1 cellular context compared by ENCODE assay signal in genomic region chr20:36527331-36528125, GRCh38.
TF ChIP-seq lines count a peak whose summit lies in the region.

No MANE protein-coding gene starts in this region.

TF ChIP-seq in GM23338, 12 proteins besides CTCF, POLR2A, EP300 and RAD21:
- TF ChIP-seq, protein P1, sequence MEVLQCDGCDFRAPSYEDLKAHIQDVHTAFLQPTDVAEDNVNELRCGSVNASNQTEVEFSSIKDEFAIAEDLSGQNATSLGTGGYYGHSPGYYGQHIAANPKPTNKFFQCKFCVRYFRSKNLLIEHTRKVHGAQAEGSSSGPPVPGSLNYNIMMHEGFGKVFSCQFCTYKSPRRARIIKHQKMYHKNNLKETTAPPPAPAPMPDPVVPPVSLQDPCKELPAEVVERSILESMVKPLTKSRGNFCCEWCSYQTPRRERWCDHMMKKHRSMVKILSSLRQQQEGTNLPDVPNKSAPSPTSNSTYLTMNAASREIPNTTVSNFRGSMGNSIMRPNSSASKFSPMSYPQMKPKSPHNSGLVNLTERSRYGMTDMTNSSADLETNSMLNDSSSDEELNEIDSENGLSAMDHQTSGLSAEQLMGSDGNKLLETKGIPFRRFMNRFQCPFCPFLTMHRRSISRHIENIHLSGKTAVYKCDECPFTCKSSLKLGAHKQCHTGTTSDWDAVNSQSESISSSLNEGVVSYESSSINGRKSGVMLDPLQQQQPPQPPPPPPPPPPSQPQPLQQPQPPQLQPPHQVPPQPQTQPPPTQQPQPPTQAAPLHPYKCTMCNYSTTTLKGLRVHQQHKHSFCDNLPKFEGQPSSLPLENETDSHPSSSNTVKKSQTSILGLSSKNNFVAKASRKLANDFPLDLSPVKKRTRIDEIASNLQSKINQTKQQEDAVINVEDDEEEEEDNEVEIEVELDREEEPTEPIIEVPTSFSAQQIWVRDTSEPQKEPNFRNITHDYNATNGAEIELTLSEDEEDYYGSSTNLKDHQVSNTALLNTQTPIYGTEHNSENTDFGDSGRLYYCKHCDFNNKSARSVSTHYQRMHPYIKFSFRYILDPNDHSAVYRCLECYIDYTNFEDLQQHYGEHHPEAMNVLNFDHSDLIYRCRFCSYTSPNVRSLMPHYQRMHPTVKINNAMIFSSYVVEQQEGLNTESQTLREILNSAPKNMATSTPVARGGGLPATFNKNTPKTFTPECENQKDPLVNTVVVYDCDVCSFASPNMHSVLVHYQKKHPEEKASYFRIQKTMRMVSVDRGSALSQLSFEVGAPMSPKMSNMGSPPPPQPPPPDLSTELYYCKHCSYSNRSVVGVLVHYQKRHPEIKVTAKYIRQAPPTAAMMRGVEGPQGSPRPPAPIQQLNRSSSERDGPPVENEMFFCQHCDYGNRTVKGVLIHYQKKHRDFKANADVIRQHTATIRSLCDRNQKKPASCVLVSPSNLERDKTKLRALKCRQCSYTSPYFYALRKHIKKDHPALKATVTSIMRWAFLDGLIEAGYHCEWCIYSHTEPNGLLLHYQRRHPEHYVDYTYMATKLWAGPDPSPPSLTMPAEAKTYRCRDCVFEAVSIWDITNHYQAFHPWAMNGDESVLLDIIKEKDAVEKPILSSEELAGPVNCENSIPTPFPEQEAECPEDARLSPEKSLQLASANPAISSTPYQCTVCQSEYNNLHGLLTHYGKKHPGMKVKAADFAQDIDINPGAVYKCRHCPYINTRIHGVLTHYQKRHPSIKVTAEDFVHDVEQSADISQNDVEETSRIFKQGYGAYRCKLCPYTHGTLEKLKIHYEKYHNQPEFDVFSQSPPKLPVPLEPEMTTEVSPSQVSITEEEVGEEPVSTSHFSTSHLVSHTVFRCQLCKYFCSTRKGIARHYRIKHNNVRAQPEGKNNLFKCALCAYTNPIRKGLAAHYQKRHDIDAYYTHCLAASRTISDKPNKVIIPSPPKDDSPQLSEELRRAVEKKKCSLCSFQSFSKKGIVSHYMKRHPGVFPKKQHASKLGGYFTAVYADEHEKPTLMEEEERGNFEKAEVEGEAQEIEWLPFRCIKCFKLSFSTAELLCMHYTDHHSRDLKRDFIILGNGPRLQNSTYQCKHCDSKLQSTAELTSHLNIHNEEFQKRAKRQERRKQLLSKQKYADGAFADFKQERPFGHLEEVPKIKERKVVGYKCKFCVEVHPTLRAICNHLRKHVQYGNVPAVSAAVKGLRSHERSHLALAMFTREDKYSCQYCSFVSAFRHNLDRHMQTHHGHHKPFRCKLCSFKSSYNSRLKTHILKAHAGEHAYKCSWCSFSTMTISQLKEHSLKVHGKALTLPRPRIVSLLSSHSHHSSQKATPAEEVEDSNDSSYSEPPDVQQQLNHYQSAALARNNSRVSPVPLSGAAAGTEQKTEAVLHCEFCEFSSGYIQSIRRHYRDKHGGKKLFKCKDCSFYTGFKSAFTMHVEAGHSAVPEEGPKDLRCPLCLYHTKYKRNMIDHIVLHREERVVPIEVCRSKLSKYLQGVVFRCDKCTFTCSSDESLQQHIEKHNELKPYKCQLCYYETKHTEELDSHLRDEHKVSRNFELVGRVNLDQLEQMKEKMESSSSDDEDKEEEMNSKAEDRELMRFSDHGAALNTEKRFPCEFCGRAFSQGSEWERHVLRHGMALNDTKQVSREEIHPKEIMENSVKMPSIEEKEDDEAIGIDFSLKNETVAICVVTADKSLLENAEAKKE (CRISPR knock-in tag; IDR thresholded peaks at IDR 0.05) = no peak
- TF ChIP-seq ZNF114 (CRISPR knock-in tag; IDR thresholded peaks at IDR 0.05) = no peak
- TF ChIP-seq EZH2phosphoT487 (IDR thresholded peaks at IDR 0.05; ENCODE audit: unreplicated experiment) = no peak
- no peak for TF ChIP-seq REST (IDR thresholded peaks at IDR 0.05; ENCODE audit: unreplicated experiment)
- no peak for TF ChIP-seq EZH2 (IDR thresholded peaks at IDR 0.05; ENCODE audit: low read depth, unreplicated experiment)
- no peak for TF ChIP-seq ZNF331 (CRISPR knock-in tag; IDR thresholded peaks at IDR 0.05; ENCODE audit: low read depth)
- no peak for TF ChIP-seq NANOG (IDR thresholded peaks at IDR 0.05; ENCODE audit: borderline replicate concordance)
- no peak for TF ChIP-seq ETS1 (IDR thresholded peaks at IDR 0.05)
- TF ChIP-seq JUNB (IDR thresholded peaks at IDR 0.05; ENCODE audit: unreplicated experiment) = no peak
TF ChIP-seq in GM23338: peak in this region for 0.
